ENCODE assay signal across 10 cellular contexts in the genomic region with DNA sequence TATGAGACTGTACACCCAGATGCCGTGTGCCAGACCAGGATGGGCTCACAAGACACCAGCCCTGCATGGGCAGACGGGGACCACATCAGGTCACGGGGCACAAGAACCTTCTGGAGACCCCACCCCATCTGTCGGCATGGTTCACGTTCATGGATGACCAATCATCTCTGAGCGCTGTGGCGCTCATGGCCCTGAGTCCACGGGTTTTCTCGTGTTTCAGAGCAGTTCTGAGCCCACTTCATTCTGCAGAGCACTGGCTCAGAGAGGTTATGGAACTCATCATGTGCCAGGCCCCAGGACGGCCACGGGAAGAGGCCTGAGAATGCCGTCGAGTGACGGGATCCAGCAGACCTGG.
DNase-seq lines count a peak whose midpoint lies in the region; ATAC-seq and TF ChIP-seq lines count a peak whose summit lies in the region.
"Had no signal": no experiment of that assay in that cellular context is flagged by ENCODE, and none has a peak within 500 bp of the region (broad histone marks: within the 10 kb centered on the region; RNA-seq: fewer than 3 reads in every experiment).

No MANE protein-coding gene starts in this region.

- H3K4me1 ChIP-seq in heart right ventricle (peaks cover 74 to 100% (median 100%) of the 10 kb centered on the region in 9 donors), uterus (peaks cover 34 to 73% of the 10 kb centered on the region in 2 donors)

- peak overlapping the region in 9 of 10 donors; percentile 2 to 93 (median 32) for H3K4me3 ChIP-seq in heart right ventricle
- peak overlapping the region in 1 of 2 donors; percentile 88 for H3K4me3 ChIP-seq in uterus

- peak overlapping the region; percentile 70 for H3K27ac Mint-ChIP-seq in osteocyte (ENCODE audit: unreplicated experiment)

- TF ChIP-seq CTCF in heart right ventricle (IDR thresholded peaks at IDR 0.05), result no peak
- TF ChIP-seq CTCF in osteocyte (IDR thresholded peaks at IDR 0.05), result no peak
- TF ChIP-seq CTCF in uterus (IDR thresholded peaks at IDR 0.05), result no peak

- no peak overlapping the region for H3K4me3 Mint-ChIP-seq in osteocyte (ENCODE audit: unreplicated experiment)

- 48 to 50% methylated on average over 14 of the region's 14 CpGs for WGBS in heart right ventricle, 2 donors

- DNase-seq in heart right ventricle (no peak), Right ventricle myocardium superior (no peak), epithelial cell of prostate (ENCODE audit: low read depth, low spot score) (no peak), osteocyte (ENCODE audit: extremely low spot score, unreplicated experiment) (no peak), uterus (no peak), NCI-H2171 (lab: John Stamatoyannopoulos, UW) (no peak)
- DNase-seq: activated CD8-positive, alpha-beta memory T cell treated with anti-CD3 and anti-CD28 coated beads, Interleukin-2, amount 50 U/mL, for 48 hours; NCI-H1694 had no signal

- intact Hi-C loops in heart right ventricle (cut with DNase I), result no loop called here
- intact Hi-C loops in Right ventricle myocardium superior (cut with DNase I), result no loop called here
- intact Hi-C loops in uterus (cut with DNase I; ENCODE audit: low total_unique reads), result no loop called here

- peaks cover 0 to 84% (median 13%) of the 10 kb centered on the region in 9 donors for H3K36me3 ChIP-seq in heart right ventricle
- no peaks in the 10 kb centered on the region for H3K36me3 ChIP-seq in uterus

- H3K27me3 Mint-ChIP-seq in osteocyte (ENCODE audit: unreplicated experiment), result no peaks in the 10 kb centered on the region

- H3K27ac ChIP-seq in heart right ventricle, result peak overlapping the region; percentile 84 to 100 (median 98)
- H3K27ac ChIP-seq in epithelial cell of prostate, result peak overlapping the region; percentile 99
- H3K27ac ChIP-seq in uterus, result peak overlapping the region; percentile 99 to 100

- ATAC-seq in heart right ventricle (no peak), Right ventricle myocardium superior (ENCODE audit: poor library complexity) (no peak), GM18519 (IDR thresholded peaks at IDR 0.05; ENCODE audit: low FRiP score, unreplicated experiment) (no peak), HG02759 (IDR thresholded peaks at IDR 0.05; ENCODE audit: unreplicated experiment) (no peak)

- H3K9me3 ChIP-seq in heart right ventricle, result no peaks in the 10 kb centered on the region
- no peaks in the 10 kb centered on the region for H3K9me3 ChIP-seq in uterus

- H3K36me3 Mint-ChIP-seq in osteocyte (ENCODE audit: unreplicated experiment), result peaks cover 19% of the 10 kb centered on the region

- no peaks in the 10 kb centered on the region for H3K9me3 Mint-ChIP-seq in osteocyte (ENCODE audit: unreplicated experiment)

- no peaks in the 10 kb centered on the region for H3K27me3 ChIP-seq in heart right ventricle
- H3K27me3 ChIP-seq in uterus, result no peaks in the 10 kb centered on the region

- TF ChIP-seq POLR2A in uterus (IDR thresholded peaks at IDR 0.05), result no peak

- H3K4me1 Mint-ChIP-seq in osteocyte (ENCODE audit: unreplicated experiment), result peaks cover 65% of the 10 kb centered on the region
